In the genomic region with DNA sequence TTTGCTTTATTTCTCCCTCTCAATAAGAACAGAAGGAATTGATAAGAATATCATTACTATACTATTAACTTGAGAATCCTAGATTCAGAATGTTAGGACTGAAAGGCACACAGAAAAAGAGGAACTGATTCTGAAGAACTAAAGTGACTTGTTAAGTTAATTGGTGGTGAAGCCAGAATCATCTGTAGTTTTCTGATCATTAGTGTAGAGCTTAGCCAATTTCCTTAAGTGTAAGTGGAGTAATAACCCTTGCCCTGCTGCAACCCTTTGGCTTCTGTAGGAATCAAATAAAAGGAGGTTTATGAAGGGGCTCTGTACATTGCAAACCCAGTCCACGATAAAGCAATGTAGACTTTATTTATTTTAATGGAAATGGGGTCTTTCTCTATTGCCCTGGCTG, we compare ENCODE assay signal across 1 cellular context.
TF ChIP-seq lines count a peak whose summit lies in the region.

No MANE protein-coding gene starts in this region.

TF ChIP-seq in GM12878, 131 proteins besides CTCF, POLR2A, EP300 and RAD21 (continued from another document and continues in another):
- TF ChIP-seq, protein P1, sequence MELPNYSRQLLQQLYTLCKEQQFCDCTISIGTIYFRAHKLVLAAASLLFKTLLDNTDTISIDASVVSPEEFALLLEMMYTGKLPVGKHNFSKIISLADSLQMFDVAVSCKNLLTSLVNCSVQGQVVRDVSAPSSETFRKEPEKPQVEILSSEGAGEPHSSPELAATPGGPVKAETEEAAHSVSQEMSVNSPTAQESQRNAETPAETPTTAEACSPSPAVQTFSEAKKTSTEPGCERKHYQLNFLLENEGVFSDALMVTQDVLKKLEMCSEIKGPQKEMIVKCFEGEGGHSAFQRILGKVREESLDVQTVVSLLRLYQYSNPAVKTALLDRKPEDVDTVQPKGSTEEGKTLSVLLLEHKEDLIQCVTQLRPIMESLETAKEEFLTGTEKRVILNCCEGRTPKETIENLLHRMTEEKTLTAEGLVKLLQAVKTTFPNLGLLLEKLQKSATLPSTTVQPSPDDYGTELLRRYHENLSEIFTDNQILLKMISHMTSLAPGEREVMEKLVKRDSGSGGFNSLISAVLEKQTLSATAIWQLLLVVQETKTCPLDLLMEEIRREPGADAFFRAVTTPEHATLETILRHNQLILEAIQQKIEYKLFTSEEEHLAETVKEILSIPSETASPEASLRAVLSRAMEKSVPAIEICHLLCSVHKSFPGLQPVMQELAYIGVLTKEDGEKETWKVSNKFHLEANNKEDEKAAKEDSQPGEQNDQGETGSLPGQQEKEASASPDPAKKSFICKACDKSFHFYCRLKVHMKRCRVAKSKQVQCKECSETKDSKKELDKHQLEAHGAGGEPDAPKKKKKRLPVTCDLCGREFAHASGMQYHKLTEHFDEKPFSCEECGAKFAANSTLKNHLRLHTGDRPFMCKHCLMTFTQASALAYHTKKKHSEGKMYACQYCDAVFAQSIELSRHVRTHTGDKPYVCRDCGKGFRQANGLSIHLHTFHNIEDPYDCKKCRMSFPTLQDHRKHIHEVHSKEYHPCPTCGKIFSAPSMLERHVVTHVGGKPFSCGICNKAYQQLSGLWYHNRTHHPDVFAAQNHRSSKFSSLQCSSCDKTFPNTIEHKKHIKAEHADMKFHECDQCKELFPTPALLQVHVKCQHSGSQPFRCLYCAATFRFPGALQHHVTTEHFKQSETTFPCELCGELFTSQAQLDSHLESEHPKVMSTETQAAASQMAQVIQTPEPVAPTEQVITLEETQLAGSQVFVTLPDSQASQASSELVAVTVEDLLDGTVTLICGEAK (IDR thresholded peaks at IDR 0.05; ENCODE audit: borderline replicate concordance) = no peak
- TF ChIP-seq GABPA (IDR thresholded peaks at IDR 0.05; ENCODE audit: low read depth) (no peak), YBX1 (IDR thresholded peaks at IDR 0.05) (no peak), HDAC6 (IDR thresholded peaks at IDR 0.05; ENCODE audit: unreplicated experiment) (no peak), MYB (IDR thresholded peaks at IDR 0.05; ENCODE audit: borderline replicate concordance, low read depth, low read length) (no peak), IRF4 (IDR thresholded peaks at IDR 0.05; ENCODE audit: low read depth, low read length) (no peak), POU2F2 (IDR thresholded peaks at IDR 0.05; ENCODE audit: borderline replicate concordance, low read depth, low read length) (no peak), SMARCA5 (IDR thresholded peaks at IDR 0.05) (no peak), MEF2B (IDR thresholded peaks at IDR 0.05; ENCODE audit: partially characterized antibody, poor library complexity, severe bottlenecking) (no peak), ETV6 (conservative IDR thresholded peaks at IDR 0.05 in 1 of 2, IDR thresholded peaks at IDR 0.05 in 1 of 2; ENCODE audit: borderline replicate concordance in 1 of 2, low read depth in 1 of 2) (no peak), BACH1 (IDR thresholded peaks at IDR 0.05; ENCODE audit: borderline replicate concordance) (peak; percentile 82; the same call in 1 of the 2 replicates), BHLHE40 (IDR thresholded peaks at IDR 0.05; ENCODE audit: borderline replicate concordance in 1 of 2, low read depth in 2 of 2, low read length in 1 of 2) (no peak), NR2F1 (conservative IDR thresholded peaks at IDR 0.05) (peak; percentile 57), SPI1 (IDR thresholded peaks at IDR 0.05; ENCODE audit: borderline replicate concordance, insufficient read depth, low read depth, low read length) (peak; percentile 93), IKZF2 (IDR thresholded peaks at IDR 0.05) (peak; percentile 68 to 73; a peak in 2 of 4 replicates), RBBP5 (conservative IDR thresholded peaks at IDR 0.05) (no peak), PAX5 (IDR thresholded peaks at IDR 0.05; ENCODE audit: borderline replicate concordance, low read depth, low read length) (no peak), KDM1A (IDR thresholded peaks at IDR 0.05; ENCODE audit: borderline replicate concordance) (no peak), TBL1XR1 (IDR thresholded peaks at IDR 0.05; ENCODE audit: low read depth, low read length) (no peak), MXI1 (IDR thresholded peaks at IDR 0.05; ENCODE audit: low read depth, low read length) (no peak), SUZ12 (IDR thresholded peaks at IDR 0.05; ENCODE audit: unreplicated experiment) (no peak), HCFC1 (IDR thresholded peaks at IDR 0.05; ENCODE audit: low read length) (no peak), CBX3 (IDR thresholded peaks at IDR 0.05; ENCODE audit: borderline replicate concordance, low read depth) (no peak), MTA3 (IDR thresholded peaks at IDR 0.05; ENCODE audit: borderline replicate concordance, low read length) (no peak), SIN3A (IDR thresholded peaks at IDR 0.05; ENCODE audit: low read depth, low read length) (no peak)
- TF ChIP-seq, protein P2, sequence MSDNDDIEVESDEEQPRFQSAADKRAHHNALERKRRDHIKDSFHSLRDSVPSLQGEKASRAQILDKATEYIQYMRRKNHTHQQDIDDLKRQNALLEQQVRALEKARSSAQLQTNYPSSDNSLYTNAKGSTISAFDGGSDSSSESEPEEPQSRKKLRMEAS (IDR thresholded peaks at IDR 0.05; ENCODE audit: low read depth, low read length) = no peak
- TF ChIP-seq, protein P3, sequence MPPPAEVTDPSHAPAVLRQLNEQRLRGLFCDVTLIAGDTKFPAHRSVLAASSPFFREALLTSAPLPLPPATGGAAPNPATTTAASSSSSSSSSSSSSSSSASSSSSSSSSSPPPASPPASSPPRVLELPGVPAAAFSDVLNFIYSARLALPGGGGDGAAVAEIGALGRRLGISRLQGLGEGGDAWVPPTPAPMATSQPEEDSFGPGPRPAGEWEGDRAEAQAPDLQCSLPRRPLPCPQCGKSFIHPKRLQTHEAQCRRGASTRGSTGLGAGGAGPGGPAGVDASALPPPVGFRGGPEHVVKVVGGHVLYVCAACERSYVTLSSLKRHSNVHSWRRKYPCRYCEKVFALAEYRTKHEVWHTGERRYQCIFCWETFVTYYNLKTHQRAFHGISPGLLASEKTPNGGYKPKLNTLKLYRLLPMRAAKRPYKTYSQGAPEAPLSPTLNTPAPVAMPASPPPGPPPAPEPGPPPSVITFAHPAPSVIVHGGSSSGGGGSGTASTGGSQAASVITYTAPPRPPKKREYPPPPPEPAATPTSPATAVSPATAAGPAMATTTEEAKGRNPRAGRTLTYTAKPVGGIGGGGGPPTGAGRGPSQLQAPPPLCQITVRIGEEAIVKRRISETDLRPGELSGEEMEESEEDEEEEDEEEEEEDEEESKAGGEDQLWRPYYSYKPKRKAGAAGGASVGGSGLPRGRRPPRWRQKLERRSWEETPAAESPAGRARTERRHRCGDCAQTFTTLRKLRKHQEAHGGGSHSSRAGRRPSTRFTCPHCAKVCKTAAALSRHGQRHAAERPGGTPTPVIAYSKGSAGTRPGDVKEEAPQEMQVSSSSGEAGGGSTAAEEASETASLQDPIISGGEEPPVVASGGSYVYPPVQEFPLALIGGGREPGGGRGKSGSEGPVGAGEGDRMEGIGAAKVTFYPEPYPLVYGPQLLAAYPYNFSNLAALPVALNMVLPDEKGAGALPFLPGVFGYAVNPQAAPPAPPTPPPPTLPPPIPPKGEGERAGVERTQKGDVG (CRISPR knock-in tag; IDR thresholded peaks at IDR 0.05) = no peak
- TF ChIP-seq, protein P4, sequence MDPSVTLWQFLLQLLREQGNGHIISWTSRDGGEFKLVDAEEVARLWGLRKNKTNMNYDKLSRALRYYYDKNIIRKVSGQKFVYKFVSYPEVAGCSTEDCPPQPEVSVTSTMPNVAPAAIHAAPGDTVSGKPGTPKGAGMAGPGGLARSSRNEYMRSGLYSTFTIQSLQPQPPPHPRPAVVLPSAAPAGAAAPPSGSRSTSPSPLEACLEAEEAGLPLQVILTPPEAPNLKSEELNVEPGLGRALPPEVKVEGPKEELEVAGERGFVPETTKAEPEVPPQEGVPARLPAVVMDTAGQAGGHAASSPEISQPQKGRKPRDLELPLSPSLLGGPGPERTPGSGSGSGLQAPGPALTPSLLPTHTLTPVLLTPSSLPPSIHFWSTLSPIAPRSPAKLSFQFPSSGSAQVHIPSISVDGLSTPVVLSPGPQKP (IDR thresholded peaks at IDR 0.05; ENCODE audit: low read depth, low read length) = no peak
- TF ChIP-seq, protein P5, sequence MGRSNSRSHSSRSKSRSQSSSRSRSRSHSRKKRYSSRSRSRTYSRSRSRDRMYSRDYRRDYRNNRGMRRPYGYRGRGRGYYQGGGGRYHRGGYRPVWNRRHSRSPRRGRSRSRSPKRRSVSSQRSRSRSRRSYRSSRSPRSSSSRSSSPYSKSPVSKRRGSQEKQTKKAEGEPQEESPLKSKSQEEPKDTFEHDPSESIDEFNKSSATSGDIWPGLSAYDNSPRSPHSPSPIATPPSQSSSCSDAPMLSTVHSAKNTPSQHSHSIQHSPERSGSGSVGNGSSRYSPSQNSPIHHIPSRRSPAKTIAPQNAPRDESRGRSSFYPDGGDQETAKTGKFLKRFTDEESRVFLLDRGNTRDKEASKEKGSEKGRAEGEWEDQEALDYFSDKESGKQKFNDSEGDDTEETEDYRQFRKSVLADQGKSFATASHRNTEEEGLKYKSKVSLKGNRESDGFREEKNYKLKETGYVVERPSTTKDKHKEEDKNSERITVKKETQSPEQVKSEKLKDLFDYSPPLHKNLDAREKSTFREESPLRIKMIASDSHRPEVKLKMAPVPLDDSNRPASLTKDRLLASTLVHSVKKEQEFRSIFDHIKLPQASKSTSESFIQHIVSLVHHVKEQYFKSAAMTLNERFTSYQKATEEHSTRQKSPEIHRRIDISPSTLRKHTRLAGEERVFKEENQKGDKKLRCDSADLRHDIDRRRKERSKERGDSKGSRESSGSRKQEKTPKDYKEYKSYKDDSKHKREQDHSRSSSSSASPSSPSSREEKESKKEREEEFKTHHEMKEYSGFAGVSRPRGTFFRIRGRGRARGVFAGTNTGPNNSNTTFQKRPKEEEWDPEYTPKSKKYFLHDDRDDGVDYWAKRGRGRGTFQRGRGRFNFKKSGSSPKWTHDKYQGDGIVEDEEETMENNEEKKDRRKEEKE (IDR thresholded peaks at IDR 0.05) = no peak
- TF ChIP-seq, protein P6, sequence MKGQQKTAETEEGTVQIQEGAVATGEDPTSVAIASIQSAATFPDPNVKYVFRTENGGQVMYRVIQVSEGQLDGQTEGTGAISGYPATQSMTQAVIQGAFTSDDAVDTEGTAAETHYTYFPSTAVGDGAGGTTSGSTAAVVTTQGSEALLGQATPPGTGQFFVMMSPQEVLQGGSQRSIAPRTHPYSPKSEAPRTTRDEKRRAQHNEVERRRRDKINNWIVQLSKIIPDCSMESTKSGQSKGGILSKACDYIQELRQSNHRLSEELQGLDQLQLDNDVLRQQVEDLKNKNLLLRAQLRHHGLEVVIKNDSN (IDR thresholded peaks at IDR 0.05; ENCODE audit: borderline replicate concordance, extremely low read length, insufficient read depth, low read depth, low read length) = no peak
- TF ChIP-seq, protein P7, sequence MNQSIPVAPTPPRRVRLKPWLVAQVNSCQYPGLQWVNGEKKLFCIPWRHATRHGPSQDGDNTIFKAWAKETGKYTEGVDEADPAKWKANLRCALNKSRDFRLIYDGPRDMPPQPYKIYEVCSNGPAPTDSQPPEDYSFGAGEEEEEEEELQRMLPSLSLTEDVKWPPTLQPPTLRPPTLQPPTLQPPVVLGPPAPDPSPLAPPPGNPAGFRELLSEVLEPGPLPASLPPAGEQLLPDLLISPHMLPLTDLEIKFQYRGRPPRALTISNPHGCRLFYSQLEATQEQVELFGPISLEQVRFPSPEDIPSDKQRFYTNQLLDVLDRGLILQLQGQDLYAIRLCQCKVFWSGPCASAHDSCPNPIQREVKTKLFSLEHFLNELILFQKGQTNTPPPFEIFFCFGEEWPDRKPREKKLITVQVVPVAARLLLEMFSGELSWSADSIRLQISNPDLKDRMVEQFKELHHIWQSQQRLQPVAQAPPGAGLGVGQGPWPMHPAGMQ (IDR thresholded peaks at IDR 0.05; ENCODE audit: borderline replicate concordance) = no peak
- TF ChIP-seq, protein P8, sequence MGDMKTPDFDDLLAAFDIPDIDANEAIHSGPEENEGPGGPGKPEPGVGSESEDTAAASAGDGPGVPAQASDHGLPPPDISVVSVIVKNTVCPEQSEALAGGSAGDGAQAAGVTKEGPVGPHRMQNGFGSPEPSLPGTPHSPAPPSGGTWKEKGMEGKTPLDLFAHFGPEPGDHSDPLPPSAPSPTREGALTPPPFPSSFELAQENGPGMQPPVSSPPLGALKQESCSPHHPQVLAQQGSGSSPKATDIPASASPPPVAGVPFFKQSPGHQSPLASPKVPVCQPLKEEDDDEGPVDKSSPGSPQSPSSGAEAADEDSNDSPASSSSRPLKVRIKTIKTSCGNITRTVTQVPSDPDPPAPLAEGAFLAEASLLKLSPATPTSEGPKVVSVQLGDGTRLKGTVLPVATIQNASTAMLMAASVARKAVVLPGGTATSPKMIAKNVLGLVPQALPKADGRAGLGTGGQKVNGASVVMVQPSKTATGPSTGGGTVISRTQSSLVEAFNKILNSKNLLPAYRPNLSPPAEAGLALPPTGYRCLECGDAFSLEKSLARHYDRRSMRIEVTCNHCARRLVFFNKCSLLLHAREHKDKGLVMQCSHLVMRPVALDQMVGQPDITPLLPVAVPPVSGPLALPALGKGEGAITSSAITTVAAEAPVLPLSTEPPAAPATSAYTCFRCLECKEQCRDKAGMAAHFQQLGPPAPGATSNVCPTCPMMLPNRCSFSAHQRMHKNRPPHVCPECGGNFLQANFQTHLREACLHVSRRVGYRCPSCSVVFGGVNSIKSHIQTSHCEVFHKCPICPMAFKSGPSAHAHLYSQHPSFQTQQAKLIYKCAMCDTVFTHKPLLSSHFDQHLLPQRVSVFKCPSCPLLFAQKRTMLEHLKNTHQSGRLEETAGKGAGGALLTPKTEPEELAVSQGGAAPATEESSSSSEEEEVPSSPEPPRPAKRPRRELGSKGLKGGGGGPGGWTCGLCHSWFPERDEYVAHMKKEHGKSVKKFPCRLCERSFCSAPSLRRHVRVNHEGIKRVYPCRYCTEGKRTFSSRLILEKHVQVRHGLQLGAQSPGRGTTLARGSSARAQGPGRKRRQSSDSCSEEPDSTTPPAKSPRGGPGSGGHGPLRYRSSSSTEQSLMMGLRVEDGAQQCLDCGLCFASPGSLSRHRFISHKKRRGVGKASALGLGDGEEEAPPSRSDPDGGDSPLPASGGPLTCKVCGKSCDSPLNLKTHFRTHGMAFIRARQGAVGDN (IDR thresholded peaks at IDR 0.05) = no peak
